In genomic region chr13:72113070-72113469, GRCh38 we compare ENCODE assay signal across 1 cellular context.
TF ChIP-seq lines count a peak whose summit lies in the region.

No MANE protein-coding gene starts in this region.

TF ChIP-seq in SK-N-SH treated with all-trans-retinoic acid at 6 μM for 48 hours, 23 proteins besides CTCF, POLR2A, EP300 and RAD21 (continued from another document):
- no peak for TF ChIP-seq POU6F1 (CRISPR knock-in tag; IDR thresholded peaks at IDR 0.05; ENCODE audit: borderline replicate concordance, low read depth)
- TF ChIP-seq ZNF8 (CRISPR knock-in tag; IDR thresholded peaks at IDR 0.05), result no peak
